ENCODE assay signal across 1 cellular context in genomic region chr9:84300271-84300670, GRCh38.
TF ChIP-seq lines count a peak whose summit lies in the region.

No MANE protein-coding gene starts in this region.

TF ChIP-seq in GM23338, 12 proteins besides CTCF, POLR2A, EP300 and RAD21:
- TF ChIP-seq ZNF462 (CRISPR knock-in tag; IDR thresholded peaks at IDR 0.05) (no peak), JUNB (IDR thresholded peaks at IDR 0.05; ENCODE audit: unreplicated experiment) (no peak), ETS1 (IDR thresholded peaks at IDR 0.05) (no peak), EZH2phosphoT487 (IDR thresholded peaks at IDR 0.05; ENCODE audit: unreplicated experiment) (no peak), ZNF331 (CRISPR knock-in tag; IDR thresholded peaks at IDR 0.05; ENCODE audit: low read depth) (no peak), ZNF114 (CRISPR knock-in tag; IDR thresholded peaks at IDR 0.05) (no peak), NANOG (IDR thresholded peaks at IDR 0.05; ENCODE audit: borderline replicate concordance) (no peak), EZH2 (IDR thresholded peaks at IDR 0.05; ENCODE audit: low read depth, unreplicated experiment) (no peak), REST (IDR thresholded peaks at IDR 0.05; ENCODE audit: unreplicated experiment) (no peak)
